ENCODE assay signal across 11 cellular contexts in genomic region chr17:2624292-2624731, GRCh38. TPM values are rescaled to one million over a fixed set of nuclear protein-coding genes. Genes with fewer than 3 reads are reported as not detected.
DNase-seq lines count a peak whose midpoint lies in the region; ATAC-seq and TF ChIP-seq lines count a peak whose summit lies in the region.
"Had no signal": no experiment of that assay in that cellular context is flagged by ENCODE, and none has a peak within 500 bp of the region (broad histone marks: within the 10 kb centered on the region; RNA-seq: fewer than 3 reads in every experiment).

No MANE protein-coding gene starts in this region.

- POLR2A ChIA-PET in activated B cell treated with CpG ODN at 0.5 μM for 24 hours (lab: Charles Lee), result no interaction called here

- intact Hi-C loops in activated B cell treated with CpG ODN at 0.5 μM for 24 hours (cut with micrococcal nuclease) (loop anchor here (1.0 kb wide), 2 partner anchors 30 to 113 kb away; partner anchors contain the start of gene METTL16), mucosa of descending colon (cut with DNase I, micrococcal nuclease) (no loop called here)

- H3K36me3 ChIP-seq in DOHH2 (ENCODE audit: control insufficient read depth, low read length) (peaks cover 33% of the 10 kb centered on the region), mucosa of descending colon (ENCODE audit: low read depth) (no peaks in the 10 kb centered on the region)

- no peaks in the 10 kb centered on the region for H3K9me2 ChIP-seq in DOHH2 (replicated peaks; ENCODE audit: control insufficient read depth, low read length)

- CTCF ChIA-PET in activated B cell treated with CpG ODN at 0.5 μM for 24 hours (lab: Charles Lee), result no interaction called here

- peaks cover 21% of the 10 kb centered on the region for H3F3A ChIP-seq in DOHH2 (ENCODE audit: control insufficient read depth, insufficient read depth)

- H3K4me3 Mint-ChIP-seq in activated B cell treated with CpG ODN at 0.5 μM for 24 hours (peak overlapping the region; percentile 74), naive B cell (peak overlapping the region; percentile 11 to 80 (median 71))

- H3K4me2 ChIP-seq in DOHH2 (ENCODE audit: low read length), result peak overlapping the region; percentile 58
- H3K4me2 ChIP-seq: hepatocyte had no signal

- H3K36me3 Mint-ChIP-seq in activated B cell treated with CpG ODN at 0.5 μM for 24 hours (ENCODE audit: low read depth), result peaks cover 35% of the 10 kb centered on the region
- peaks cover 0 to 4% of the 10 kb centered on the region in 2 donors for H3K36me3 Mint-ChIP-seq in naive B cell

- H4K20me1 ChIP-seq in DOHH2 (ENCODE audit: control insufficient read depth, insufficient read depth, low read depth, low read length), result peaks cover 9% of the 10 kb centered on the region; the same call in 1 of the 2 replicates

- DNase-seq in Kasumi-1 (lab: John Stamatoyannopoulos, UW) (peak; percentile 41 to 46), activated B cell treated with CpG ODN at 0.5 μM for 24 hours (no peak), naive B cell (peak; percentile 77), DMS53 (lab: John Stamatoyannopoulos, UW) (no peak), mucosa of descending colon (no peak)
- DNase-seq: NCI-H446 had no signal

- ATAC-seq in activated B cell treated with CpG ODN at 0.5 μM for 24 hours (ENCODE audit: low read depth) (peak; percentile 81), naive B cell (ENCODE audit: low read depth in 2 of 2) (peak; percentile 88 to 91), GM19351 (IDR thresholded peaks at IDR 0.05; ENCODE audit: unreplicated experiment) (no peak), mucosa of descending colon (no peak), HG03354 (IDR thresholded peaks at IDR 0.05; ENCODE audit: poor library complexity, severe bottlenecking, unreplicated experiment) (no peak)
- ATAC-seq: sciatic nerve had no signal

- H3K27ac Mint-ChIP-seq in activated B cell treated with CpG ODN at 0.5 μM for 24 hours (peak overlapping the region; percentile 88), naive B cell (peak overlapping the region; percentile 31 to 96 (median 62))

- H3K9me3 ChIP-seq in DOHH2 (ENCODE audit: control insufficient read depth, insufficient read depth, low read length), result 0 out of 2 replicates have a peak, but pooled peaks cover 3% of the 10 kb centered on the region
- H3K9me3 ChIP-seq in mucosa of descending colon, result no peaks in the 10 kb centered on the region

- H3K27me3 Mint-ChIP-seq in activated B cell treated with CpG ODN at 0.5 μM for 24 hours (no peaks in the 10 kb centered on the region), naive B cell (no peaks in the 10 kb centered on the region)

- H3K27ac ChIP-seq in DOHH2 (ENCODE audit: low read depth, low read length), result peak overlapping the region; percentile 65
- H3K27ac ChIP-seq: hepatocyte had no signal

- TF ChIP-seq CTCF in DOHH2 (IDR thresholded peaks at IDR 0.05; ENCODE audit: low read depth, low read length, poor library complexity, severe bottlenecking) (no peak), activated B cell treated with CpG ODN at 0.5 μM for 24 hours (IDR thresholded peaks at IDR 0.05) (no peak), mucosa of descending colon (IDR thresholded peaks at IDR 0.05) (no peak)

- H3K9me3 Mint-ChIP-seq in activated B cell treated with CpG ODN at 0.5 μM for 24 hours (peaks cover 15% of the 10 kb centered on the region), naive B cell (peaks cover 5 to 26% (median 11%) of the 10 kb centered on the region in 7 donors)

- H3K4me3 ChIP-seq in DOHH2 (ENCODE audit: low read length) (peak overlapping the region; percentile 47), mucosa of descending colon (no peak overlapping the region)
- H3K4me3 ChIP-seq: hepatocyte had no signal

- H3K79me2 ChIP-seq in DOHH2 (ENCODE audit: control insufficient read depth, low read length), result peaks cover 100% of the 10 kb centered on the region

- H3K4me1 Mint-ChIP-seq in activated B cell treated with CpG ODN at 0.5 μM for 24 hours (peaks cover 74% of the 10 kb centered on the region), naive B cell (peaks cover 50 to 83% (median 67%) of the 10 kb centered on the region in 3 donors)

- H3K27me3 ChIP-seq in DOHH2 (ENCODE audit: control insufficient read depth, low read length), result no peaks in the 10 kb centered on the region
- H3K27me3 ChIP-seq: hepatocyte had no signal

- H3K4me1 ChIP-seq in DOHH2 (ENCODE audit: control insufficient read depth, low read length) (peaks cover 70% of the 10 kb centered on the region), mucosa of descending colon (ENCODE audit: low read depth) (peaks cover 40% of the 10 kb centered on the region)

RNA-seq across cellular contexts. Expression of gene PAFAH1B1, which starts 30.9 kb away (rescaled TPM):
- 134 and 138 TPM in 2 replicates for total RNA-seq in activated B cell treated with CpG ODN at 0.5 μM for 24 hours
- 10 to 100 TPM in 5 of 6 donors, 1 to 10 TPM in 1; 9.0 to 16.2 (median 12.2) TPM for polyA plus RNA-seq in naive B cell (ENCODE audit: low read depth in 6 of 6)
- total RNA-seq in mucosa of descending colon, result 100 to 1,000 TPM; 108 to 142 (median 112) TPM

Comparison
In these comparisons a context has a peak if more than half of its experiments do, and no peak if none do; other contexts are left out.
1. DNase-seq: peak in Kasumi-1 (2 of 2) and naive B cell (single experiment); none in activated B cell treated with CpG ODN at 0.5 μM for 24 hours (single experiment), DMS53 (single experiment) and mucosa of descending colon (0 of 3).
2. ATAC-seq: peak in activated B cell treated with CpG ODN at 0.5 μM for 24 hours (single experiment) and naive B cell (2 of 2); none in GM19351 (single experiment), mucosa of descending colon (single experiment) and HG03354 (single experiment).